ENCODE assay signal across 13 cellular contexts in genomic region chr10:110885932-110886674, GRCh38. TPM values are rescaled to one million over a fixed set of nuclear protein-coding genes. Genes with fewer than 3 reads are reported as not detected.
DNase-seq lines count a peak whose midpoint lies in the region; ATAC-seq and TF ChIP-seq lines count a peak whose summit lies in the region.
"Had no signal": no experiment of that assay in that cellular context is flagged by ENCODE, and none has a peak within 500 bp of the region (broad histone marks: within the 10 kb centered on the region; RNA-seq: fewer than 3 reads in every experiment).

No MANE protein-coding gene starts in this region.

- CTCF ChIA-PET in activated CD4-positive, alpha-beta T cell treated with anti-CD3 and anti-CD28 coated beads for 36 hours (lab: Charles Lee) = interaction anchor here (1.0 to 1.9 kb wide), 7 partner anchors 9 to 214 kb away, joined by 3 to 14 read pairs (median 3); no protein-coding TSS in a partner anchor

- DNase-seq in activated CD4-positive, alpha-beta T cell treated with anti-CD3 and anti-CD28 coated beads for 36 hours = no peak
- DNase-seq in activated CD4-positive, alpha-beta T cell treated with anti-CD3 and anti-CD28 coated beads for 48 hours = no peak
- peak; percentile 1 for DNase-seq in NCI-H146 treated with DMSO at 0.1 percent for 48 hours (lab: John Stamatoyannopoulos, UW; ENCODE audit: unreplicated experiment)
- DNase-seq in central memory CD8-positive, alpha-beta T cell (ENCODE audit: low spot score in 2 of 2) = no peak
- no peak for DNase-seq in progenitor cell of endocrine pancreas (ENCODE audit: low spot score, unreplicated experiment)
- DNase-seq in NCI-H510A treated with DMSO at 0.1 percent for 48 hours (lab: John Stamatoyannopoulos, UW) = no peak
- no peak for DNase-seq in omental fat pad (ENCODE audit: low spot score)
- no peak for DNase-seq in effector CD8-positive, alpha-beta T cell (lab: John Stamatoyannopoulos, UW)
- DNase-seq: activated CD4-positive, alpha-beta T cell treated with anti-CD3 and anti-CD28 coated beads, Interleukin-2, amount 50 U/mL, for 48 hours; HCEC 1CT; NCI-H2029; T-helper 9 cell had no signal

- H3K4me1 Mint-ChIP-seq in activated CD4-positive, alpha-beta T cell treated with anti-CD3 and anti-CD28 coated beads for 36 hours = peaks cover 54% of the 10 kb centered on the region
- H3K4me1 Mint-ChIP-seq in central memory CD8-positive, alpha-beta T cell = peaks cover 58% of the 10 kb centered on the region
- no peaks in the 10 kb centered on the region for H3K4me1 Mint-ChIP-seq in progenitor cell of endocrine pancreas (ENCODE audit: low read depth)

- H3K27ac Mint-ChIP-seq in activated CD4-positive, alpha-beta T cell treated with anti-CD3 and anti-CD28 coated beads for 36 hours = peak overlapping the region; percentile 69
- H3K27ac Mint-ChIP-seq in central memory CD8-positive, alpha-beta T cell (ENCODE audit: low read depth) = peak overlapping the region; percentile 56
- H3K27ac Mint-ChIP-seq in progenitor cell of endocrine pancreas = peak overlapping the region; percentile 20

- intact Hi-C loops in activated CD4-positive, alpha-beta T cell treated with anti-CD3 and anti-CD28 coated beads for 36 hours (cut with DNase I, micrococcal nuclease) = loop anchor here in 1 of 2 experiments (10.0 kb wide), 1 partner anchor 581 kb away; the partner anchor contains the start of gene SMNDC1

- H3K36me3 Mint-ChIP-seq in activated CD4-positive, alpha-beta T cell treated with anti-CD3 and anti-CD28 coated beads for 36 hours (ENCODE audit: low read depth) = peaks cover 50% of the 10 kb centered on the region
- H3K36me3 Mint-ChIP-seq in central memory CD8-positive, alpha-beta T cell (ENCODE audit: insufficient read depth) = peaks cover 71% of the 10 kb centered on the region
- H3K36me3 Mint-ChIP-seq in progenitor cell of endocrine pancreas (ENCODE audit: insufficient read depth) = peaks cover 27% of the 10 kb centered on the region

- POLR2A ChIA-PET in activated CD4-positive, alpha-beta T cell treated with anti-CD3 and anti-CD28 coated beads for 36 hours (lab: Charles Lee) = no interaction called here

- no peaks in the 10 kb centered on the region for H3K9me3 Mint-ChIP-seq in activated CD4-positive, alpha-beta T cell treated with anti-CD3 and anti-CD28 coated beads for 36 hours (ENCODE audit: low read depth)
- H3K9me3 Mint-ChIP-seq in central memory CD8-positive, alpha-beta T cell = no peaks in the 10 kb centered on the region
- no peaks in the 10 kb centered on the region for H3K9me3 Mint-ChIP-seq in progenitor cell of endocrine pancreas (ENCODE audit: low read depth)

- H3K4me3 Mint-ChIP-seq in activated CD4-positive, alpha-beta T cell treated with anti-CD3 and anti-CD28 coated beads for 36 hours = no peak overlapping the region
- H3K4me3 Mint-ChIP-seq in central memory CD8-positive, alpha-beta T cell = peak overlapping the region; percentile 33
- no peak overlapping the region for H3K4me3 Mint-ChIP-seq in progenitor cell of endocrine pancreas (ENCODE audit: low read depth)

- H3K27me3 Mint-ChIP-seq in activated CD4-positive, alpha-beta T cell treated with anti-CD3 and anti-CD28 coated beads for 36 hours = no peaks in the 10 kb centered on the region
- H3K27me3 Mint-ChIP-seq in central memory CD8-positive, alpha-beta T cell = no peaks in the 10 kb centered on the region
- H3K27me3 Mint-ChIP-seq in progenitor cell of endocrine pancreas = no peaks in the 10 kb centered on the region

- TF ChIP-seq CTCF in progenitor cell of endocrine pancreas (IDR thresholded peaks at IDR 0.05; ENCODE audit: unreplicated experiment) = no peak
- no peak for TF ChIP-seq CTCF in omental fat pad (IDR thresholded peaks at IDR 0.05)

- peak; percentile 13 for ATAC-seq in activated CD4-positive, alpha-beta T cell treated with anti-CD3 and anti-CD28 coated beads for 36 hours
- peak; percentile 47 for ATAC-seq in central memory CD8-positive, alpha-beta T cell (replicated peaks; ENCODE audit: extremely low read depth, poor library complexity, severe bottlenecking)
- no peak for ATAC-seq in omental fat pad (ENCODE audit: low FRiP score)
- ATAC-seq: left lobe of liver had no signal

RNA-seq across cellular contexts. Expression of gene PDCD4, which starts 14.4 kb away (rescaled TPM):
- 100 to 1,000 TPM in 1 of 2 experiments, 10 to 100 TPM in 1; 69.8 to 125 TPM for total RNA-seq in activated CD4-positive, alpha-beta T cell treated with anti-CD3 and anti-CD28 coated beads for 36 hours
- total RNA-seq in progenitor cell of endocrine pancreas (152 and 172 TPM in 2 replicates), omental fat pad (100 to 1,000 TPM in 2 of 4 donors, 10 to 100 TPM in 2; 69.7 to 127 (median 102) TPM)

RNA-seq across cellular contexts. Expression of gene BBIP1, which starts 32.9 kb away (rescaled TPM):
- total RNA-seq in activated CD4-positive, alpha-beta T cell treated with anti-CD3 and anti-CD28 coated beads for 36 hours = 10 to 100 TPM; 34.3 to 48.8 TPM
- total RNA-seq in progenitor cell of endocrine pancreas = 26.8 and 29.9 TPM in 2 replicates
- total RNA-seq in omental fat pad = 10 to 100 TPM; 19.6 to 32.2 (median 21.9) TPM

RNA-seq across cellular contexts. Expression of gene SHOC2, which starts 33.3 kb away (rescaled TPM):
- 10 to 100 TPM; 31.3 to 40.4 TPM for total RNA-seq in activated CD4-positive, alpha-beta T cell treated with anti-CD3 and anti-CD28 coated beads for 36 hours
- 45.9 and 47.5 TPM in 2 replicates for total RNA-seq in progenitor cell of endocrine pancreas
- total RNA-seq in omental fat pad = 10 to 100 TPM; 52.4 to 73.6 (median 67.6) TPM
